24 cellular contexts compared by ENCODE assay signal in genomic region chr2:12957251-12957650, GRCh38.
"Had no signal": no experiment of that assay in that cellular context is flagged by ENCODE, and none has a peak within 500 bp of the region (broad histone marks: within the 10 kb centered on the region; RNA-seq: fewer than 3 reads in every experiment).

No MANE protein-coding gene starts in this region.

- DNase-seq: activated CD4-positive, alpha-beta memory T cell treated with anti-CD3 and anti-CD28 coated beads, Interleukin-2, amount 10 ng/mL, durations not matched to agents 7 days and 5 days; activated CD4-positive, alpha-beta T cell treated with anti-CD3 and anti-CD28 coated beads for 1 hour; activated CD4-positive, alpha-beta T cell treated with anti-CD3 and anti-CD28 coated beads for 4 hours; activated CD4-positive, alpha-beta T cell treated with anti-CD3 and anti-CD28 coated beads, Interleukin-2, amount 10 ng/mL, durations not matched to agents 7 days and 5 days; activated CD4-positive, alpha-beta T cell treated with anti-CD3 and anti-CD28 coated beads, Interleukin-2, amount 50 U/mL, for 4 hours; activated CD8-positive, alpha-beta memory T cell treated with anti-CD3 and anti-CD28 coated beads, Interleukin-2, amount 50 U/mL, for 48 hours; activated gamma-delta T cell; activated naive CD4-positive, alpha-beta T cell; activated naive CD4-positive, alpha-beta T cell treated with anti-CD3 and anti-CD28 coated beads, Interleukin-2, amount 10 ng/mL, durations not matched to agents 7 days and 5 days; activated naive CD8-positive, alpha-beta T cell treated with anti-CD3 and anti-CD28 coated beads, Interleukin-2, amount 10 ng/mL, durations not matched to agents 7 days and 5 days; activated T-cell treated with anti-CD3 and anti-CD28 coated beads for 4 hours; activated T-cell treated with anti-CD3 and anti-CD28 coated beads, Interleukin-2, amount 50 U/mL, for 24 hours; activated T-cell treated with anti-CD3 and anti-CD28 coated beads, Interleukin-2, amount 50 U/mL, for 72 hours; central memory CD4-positive, alpha-beta T cell; cerebellar nuclear complex; colonic mucosa; dorsolateral prefrontal cortex; effector memory CD4-positive, alpha-beta T cell; endodermal cell; foreskin fibroblast; gastrocnemius medialis; glutamatergic neuron; heart left ventricle; T-helper 2 cell had no signal
